Comparison of ENCODE assay signal across 22 cellular contexts in the genomic region with DNA sequence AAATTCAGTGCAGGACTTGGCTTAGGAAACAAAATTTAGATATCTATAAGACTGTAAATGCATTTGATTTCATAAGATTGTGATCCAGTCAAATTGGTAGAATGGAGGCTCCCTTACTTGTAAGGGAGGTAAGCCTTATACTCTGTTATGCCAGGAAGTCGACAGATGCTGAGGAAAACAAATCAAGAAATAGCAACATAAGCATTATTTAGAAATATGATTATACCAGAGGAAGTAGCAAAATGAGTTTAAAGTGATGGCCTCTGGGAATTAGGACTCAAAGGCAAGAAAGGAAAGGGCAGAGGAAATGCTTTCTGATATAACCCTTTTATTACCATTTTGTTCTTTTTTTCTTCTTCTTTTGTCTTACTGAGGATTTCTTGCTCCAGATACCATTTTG. TPM values are rescaled to one million over a fixed set of nuclear protein-coding genes. Genes with fewer than 3 reads are reported as not detected.
DNase-seq lines count a peak whose midpoint lies in the region; ATAC-seq, FAIRE-seq and TF ChIP-seq lines count a peak whose summit lies in the region.
"Had no signal": no experiment of that assay in that cellular context is flagged by ENCODE, and none has a peak within 500 bp of the region (broad histone marks: within the 10 kb centered on the region; RNA-seq: fewer than 3 reads in every experiment).

No MANE protein-coding gene starts in this region.

- no peaks in the 10 kb centered on the region for H3K36me3 ChIP-seq in HepG2 (replicated peaks in 1 of 2; ENCODE audit: control insufficient read depth in 1 of 2, insufficient read depth in 2 of 2, low read length in 2 of 2)
- no peaks in the 10 kb centered on the region for H3K36me3 ChIP-seq in right lobe of liver
- H3K36me3 ChIP-seq in Karpas-422 (ENCODE audit: insufficient read depth, low read length): no peaks in the 10 kb centered on the region
- H3K36me3 ChIP-seq in CD8-positive, alpha-beta T cell (ENCODE audit: insufficient read depth, low read length): no peaks in the 10 kb centered on the region

- H2AFZ ChIP-seq in HepG2 (ENCODE audit: low read length): no peak overlapping the region
- H2AFZ ChIP-seq in Karpas-422 (ENCODE audit: low read length): peak overlapping the region; percentile 4; the same call in 1 of the 2 replicates
- H2AFZ ChIP-seq: GM23248 had no signal

- no peak for TF ChIP-seq RAD21 in HepG2 (CRISPR knock-in tag; IDR thresholded peaks at IDR 0.05)

- POLR2A ChIA-PET in HepG2 (lab: Yijun Ruan, JAX): no interaction called here
- POLR2A ChIA-PET in CD8-positive, alpha-beta T cell (lab: Charles Lee): no interaction called here

- H3K9me3 Mint-ChIP-seq in nephron: no peaks in the 10 kb centered on the region
- no peaks in the 10 kb centered on the region for H3K9me3 Mint-ChIP-seq in CD8-positive, alpha-beta T cell
- H3K9me3 Mint-ChIP-seq: CD14-positive monocyte; CD4-positive, alpha-beta memory T cell had no signal

- no peak for FAIRE-seq in HepG2 (lab: Jason Lieb, UNC)
- FAIRE-seq: A204.1, D721Med, GM12878, GM19239, H1 had no signal

- BruUV-seq in HepG2 (replicated peaks; lab: Mats Ljungman, UMichigan): no TSS peak

- peaks cover 6% of the 10 kb centered on the region for H3K27me3 Mint-ChIP-seq in nephron (ENCODE audit: low read depth)
- peaks cover 19% of the 10 kb centered on the region for H3K27me3 Mint-ChIP-seq in CD8-positive, alpha-beta T cell (ENCODE audit: low read depth)

- no peaks in the 10 kb centered on the region for H4K20me1 ChIP-seq in HepG2 (ENCODE audit: insufficient read depth, low read length)
- no peaks in the 10 kb centered on the region for H4K20me1 ChIP-seq in Karpas-422 (ENCODE audit: insufficient read depth, low read depth, low read length)

- no peak for TF ChIP-seq EP300 in HepG2 (IDR thresholded peaks at IDR 0.05; ENCODE audit: low read depth in 2 of 2, low read length in 2 of 2)
- TF ChIP-seq EP300 in HepG2 (CRISPR knock-in tag; IDR thresholded peaks at IDR 0.05; ENCODE audit: borderline replicate concordance): no peak

- no peak overlapping the region for H3K9ac ChIP-seq in HepG2 (ENCODE audit: insufficient read depth, low read depth, low read length)
- H3K9ac ChIP-seq in Karpas-422 (ENCODE audit: low read length): no peak overlapping the region
- H3K9ac ChIP-seq: GM23248 had no signal

- H3K36me3 Mint-ChIP-seq in nephron (ENCODE audit: low read depth): no peaks in the 10 kb centered on the region
- no peaks in the 10 kb centered on the region for H3K36me3 Mint-ChIP-seq in CD8-positive, alpha-beta T cell
- H3K36me3 Mint-ChIP-seq: CD14-positive monocyte; CD4-positive, alpha-beta memory T cell had no signal

- H3K4me1 ChIP-seq in HepG2 (ENCODE audit: insufficient read depth, low read length) (peaks cover 57% of the 10 kb centered on the region), right lobe of liver (peaks cover 0 to 3% (median 0%) of the 10 kb centered on the region in 4 donors), Karpas-422 (ENCODE audit: low read length) (peaks cover 59% of the 10 kb centered on the region)
- H3K4me1 ChIP-seq in CD8-positive, alpha-beta T cell (ENCODE audit: insufficient read depth, low read length): peaks cover 3% of the 10 kb centered on the region

- no peak for TF ChIP-seq POLR2A in HepG2 (IDR thresholded peaks at IDR 0.05; ENCODE audit: insufficient read depth in 1 of 2, low read depth in 2 of 2, low read length in 2 of 2)
- no peak for TF ChIP-seq POLR2A in right lobe of liver (IDR thresholded peaks at IDR 0.05)

- H3K79me2 ChIP-seq in HepG2 (ENCODE audit: insufficient read depth, low read length) (no peaks in the 10 kb centered on the region), Karpas-422 (ENCODE audit: low read length) (no peaks in the 10 kb centered on the region)

- peaks cover 19% of the 10 kb centered on the region for H3K4me1 Mint-ChIP-seq in nephron
- H3K4me1 Mint-ChIP-seq in CD8-positive, alpha-beta T cell (ENCODE audit: low read depth): peaks cover 3% of the 10 kb centered on the region

- H3K4me3 ChIP-seq in HepG2 (replicated peaks in 1 of 3; ENCODE audit: insufficient read depth in 1 of 3, low read depth in 2 of 3, low read length in 3 of 3) (no peak overlapping the region), right lobe of liver (no peak overlapping the region), Karpas-422 (ENCODE audit: low read length) (no peak overlapping the region)
- H3K4me3 ChIP-seq in CD8-positive, alpha-beta T cell (ENCODE audit: low read depth, low read length): no peak overlapping the region
- H3K4me3 ChIP-seq: GM12878, GM23248 had no signal

- no peak overlapping the region for H3K4me2 ChIP-seq in HepG2 (ENCODE audit: low read depth, low read length)
- peak overlapping the region; percentile 12 for H3K4me2 ChIP-seq in Karpas-422 (ENCODE audit: low read depth, low read length, poor library complexity, severe bottlenecking)

- TF ChIP-seq CTCF in HepG2 (CRISPR knock-in tag; IDR thresholded peaks at IDR 0.05) (no peak), right lobe of liver (IDR thresholded peaks at IDR 0.05) (no peak), nephron (IDR thresholded peaks at IDR 0.05; ENCODE audit: unreplicated experiment in 3 of 3) (no peak)
- no peak for TF ChIP-seq CTCF in CD8-positive, alpha-beta T cell (IDR thresholded peaks at IDR 0.05)

- intact Hi-C loops in HepG2 (cut with micrococcal nuclease; ENCODE audit: unreplicated experiment): no loop called here
- intact Hi-C loops in right lobe of liver (cut with DNase I): no loop called here
- intact Hi-C loops in CD8-positive, alpha-beta T cell (cut with DNase I, micrococcal nuclease): no loop called here

- CTCF ChIA-PET in HepG2 (lab: Yijun Ruan, JAX; ENCODE audit: low intra/inter-chr PET ratio, low total read pairs): interaction anchor here (1.3 to 1.8 kb wide), 2 partner anchors 30 to 196 kb away, joined by 3 to 5 read pairs; no protein-coding TSS in a partner anchor
- CTCF ChIA-PET in CD8-positive, alpha-beta T cell (lab: Charles Lee): interaction anchor here (0.6 to 9.7 kb wide), 6 partner anchors 24 to 391 kb away, joined by 3 to 220 read pairs (median 3); no protein-coding TSS in a partner anchor

- in situ Hi-C loops in HepG2 (cut with HindIII; ENCODE audit: extremely low pct_ligation_motif_present, low pct_unique_long_range_greater_than_20kb): no loop called here

- DNase-seq in HepG2 (ENCODE audit: low spot score): no peak
- DNase-seq in right lobe of liver: no peak
- no peak for DNase-seq in Karpas-422
- no peak for DNase-seq in CD8-positive, alpha-beta T cell
- no peak for DNase-seq in HT-29 (ENCODE audit: low spot score)
- DNase-seq in kidney glomerular epithelial cell (lab: John Stamatoyannopoulos, UW): no peak
- DNase-seq: CD4-positive, alpha-beta memory T cell; DMS 273 treated with DMSO at 0.1 percent for 48 hours; DMS79; EL; GDM1; GM23248; H7; HCEC 1CT had no signal

- 3% methylated on average over 1 of the region's 1 CpG for WGBS in HepG2 (ENCODE audit: low lambda C conversion rate)
- 19% methylated on average over 1 of the region's 1 CpG for WGBS in right lobe of liver (ENCODE audit: insufficient coverage, low coverage, low lambda C conversion rate, missing lambda C conversion rate)

- H3K4me3 Mint-ChIP-seq in nephron: no peak overlapping the region
- no peak overlapping the region for H3K4me3 Mint-ChIP-seq in CD8-positive, alpha-beta T cell
- H3K4me3 Mint-ChIP-seq: CD14-positive monocyte; CD4-positive, alpha-beta memory T cell had no signal

- H3K27ac ChIP-seq in HepG2 (ENCODE audit: extremely low read length, insufficient read depth, low read length) (no peak overlapping the region), right lobe of liver (no peak overlapping the region), Karpas-422 (ENCODE audit: low read length) (peak overlapping the region; percentile 35)
- H3K27ac ChIP-seq in CD8-positive, alpha-beta T cell (ENCODE audit: low read depth, low read length): no peak overlapping the region
- H3K27ac ChIP-seq: 22Rv1, GM23248 had no signal

- no peak for ATAC-seq in HepG2
- no peak for ATAC-seq in right lobe of liver
- ATAC-seq in CD8-positive, alpha-beta T cell: no peak
- ATAC-seq: GM12878 had no signal

- H3K27me3 ChIP-seq in HepG2 (ENCODE audit: control insufficient read depth in 1 of 2, insufficient read depth in 2 of 2, low read length in 2 of 2): peaks cover 0 to 7% of the 10 kb centered on the region in 2 experiments; a peak in 3 of 5 replicates
- H3K27me3 ChIP-seq in right lobe of liver: no peaks in the 10 kb centered on the region
- no peaks in the 10 kb centered on the region for H3K27me3 ChIP-seq in Karpas-422 (ENCODE audit: low read length)
- peaks cover 3% of the 10 kb centered on the region for H3K27me3 ChIP-seq in CD8-positive, alpha-beta T cell (ENCODE audit: insufficient read depth, low read length)

- H3K9me2 ChIP-seq in Karpas-422 (replicated peaks; ENCODE audit: insufficient read depth, low read length): no peaks in the 10 kb centered on the region

- H3K27ac Mint-ChIP-seq in nephron: peak overlapping the region in 2 of 3 experiments; percentile 3 to 23
- no peak overlapping the region for H3K27ac Mint-ChIP-seq in CD8-positive, alpha-beta T cell
- H3K27ac Mint-ChIP-seq: CD14-positive monocyte; CD4-positive, alpha-beta memory T cell had no signal

- H3K9me3 ChIP-seq in HepG2 (ENCODE audit: low read length) (no peaks in the 10 kb centered on the region), right lobe of liver (no peaks in the 10 kb centered on the region), Karpas-422 (ENCODE audit: low read length) (no peaks in the 10 kb centered on the region)
- H3K9me3 ChIP-seq in CD8-positive, alpha-beta T cell (ENCODE audit: low read length): no peaks in the 10 kb centered on the region

RNA-seq across cellular contexts. Expression of a gene that starts 40.5 kb away (rescaled TPM):
- total RNA-seq in HepG2 (2016; rRNA removed; fragmentation: Illumina TruSeq; extraction: Trizol): 31.0 and 42.4 TPM in 2 replicates
- 19.8 and 20.0 TPM in 2 replicates for total RNA-seq in HepG2 (2016; cell fraction: cytosol; rRNA removed; fragmentation: Illumina TruSeq; extraction: Trizol; ENCODE audit: low read depth)
- total RNA-seq in HepG2 (2016; cell fraction: insoluble cytoplasmic fraction; rRNA removed; fragmentation: Illumina TruSeq; extraction: Trizol): 33.3 and 39.6 TPM in 2 replicates
- 40.8 and 45.4 TPM in 2 replicates for total RNA-seq in HepG2 (2016; cell fraction: membrane; rRNA removed; fragmentation: Illumina TruSeq; extraction: Trizol)
- total RNA-seq in HepG2 (2016; cell fraction: nucleus; rRNA removed; fragmentation: Illumina TruSeq; extraction: Trizol): 24.1 and 24.9 TPM in 2 replicates
- 9.4 and 10.0 TPM in 2 replicates for polyA plus RNA-seq in HepG2 (2011; rRNA removed)
- polyA plus RNA-seq in HepG2 (2011; cell fraction: cytosol; rRNA removed): 3.6 and 5.5 TPM in 2 replicates
- polyA plus RNA-seq in HepG2 (2011; cell fraction: nucleus; rRNA removed): 4.6 and 6.1 TPM in 2 replicates
- polyA plus RNA-seq in HepG2 (2012): 13.2 and 15.9 TPM in 2 replicates
- 7.6 and 8.0 TPM in 2 replicates for polyA plus RNA-seq in HepG2 (2016; cell fraction: cytosol; fragmentation: Illumina TruSeq; extraction: Trizol; ENCODE audit: low read depth)
- polyA plus RNA-seq in HepG2 (2016; cell fraction: insoluble cytoplasmic fraction; fragmentation: Illumina TruSeq; extraction: Trizol; ENCODE audit: low read depth): 20.6 and 21.5 TPM in 2 replicates
- polyA plus RNA-seq in HepG2 (2016; cell fraction: membrane; fragmentation: Illumina TruSeq; extraction: Trizol; ENCODE audit: low read depth): 11.0 TPM in 2 replicates
- 26.2 and 26.7 TPM in 2 replicates for polyA plus RNA-seq in HepG2 (2016; cell fraction: nucleus; fragmentation: Illumina TruSeq; extraction: Trizol; ENCODE audit: insufficient read depth, low read depth)
- 1.9 and 8.7 TPM in 2 replicates for polyA minus RNA-seq in HepG2 (2011; rRNA and poly(A)+ RNA removed; ENCODE audit: low replicate concordance)
- 8.4 and 9.1 TPM in 2 replicates for polyA minus RNA-seq in HepG2 (2011; cell fraction: cytosol; rRNA and poly(A)+ RNA removed)
- polyA minus RNA-seq in HepG2 (2011; cell fraction: nucleus; rRNA and poly(A)+ RNA removed): 9.8 and 14.2 TPM in 2 replicates
- total RNA-seq in right lobe of liver: 10 to 100 TPM in 4 of 6 experiments, 1 to 10 TPM in 2; 7.6 to 13.9 (median 11.9) TPM
- 15.0 and 34.1 TPM in 2 replicates for total RNA-seq in Karpas-422 (2014; rRNA removed; shearing (Covaris generic); ENCODE audit: low replicate concordance)
- 10 to 100 TPM; 48.5 to 50.2 TPM for total RNA-seq in CD8-positive, alpha-beta T cell
- 6.4 and 7.9 TPM in 2 replicates for total RNA-seq in HT-29 (2014; rRNA removed; shearing (Covaris generic))

RNA-seq across cellular contexts. Expression of a gene that starts 44.4 kb away (rescaled TPM):
- total RNA-seq in HepG2 (2016; rRNA removed; fragmentation: Illumina TruSeq; extraction: Trizol): 19.3 and 21.8 TPM in 2 replicates
- total RNA-seq in HepG2 (2016; cell fraction: cytosol; rRNA removed; fragmentation: Illumina TruSeq; extraction: Trizol; ENCODE audit: low read depth): 12.2 and 13.6 TPM in 2 replicates
- 18.0 and 21.2 TPM in 2 replicates for total RNA-seq in HepG2 (2016; cell fraction: insoluble cytoplasmic fraction; rRNA removed; fragmentation: Illumina TruSeq; extraction: Trizol)
- total RNA-seq in HepG2 (2016; cell fraction: membrane; rRNA removed; fragmentation: Illumina TruSeq; extraction: Trizol): 15.3 and 19.2 TPM in 2 replicates
- total RNA-seq in HepG2 (2016; cell fraction: nucleus; rRNA removed; fragmentation: Illumina TruSeq; extraction: Trizol): 22.1 and 23.1 TPM in 2 replicates
- polyA plus RNA-seq in HepG2 (2011; rRNA removed): 26.6 and 37.9 TPM in 2 replicates
- 12.9 and 14.6 TPM in 2 replicates for polyA plus RNA-seq in HepG2 (2011; cell fraction: cytosol; rRNA removed)
- polyA plus RNA-seq in HepG2 (2011; cell fraction: nucleus; rRNA removed): 26.9 and 27.5 TPM in 2 replicates
- 11.2 and 14.3 TPM in 2 replicates for polyA plus RNA-seq in HepG2 (2012)
- 8.6 and 13.3 TPM in 2 replicates for polyA plus RNA-seq in HepG2 (2016; cell fraction: cytosol; fragmentation: Illumina TruSeq; extraction: Trizol; ENCODE audit: low read depth)
- 15.6 and 17.9 TPM in 2 replicates for polyA plus RNA-seq in HepG2 (2016; cell fraction: insoluble cytoplasmic fraction; fragmentation: Illumina TruSeq; extraction: Trizol; ENCODE audit: low read depth)
- 9.4 and 12.4 TPM in 2 replicates for polyA plus RNA-seq in HepG2 (2016; cell fraction: membrane; fragmentation: Illumina TruSeq; extraction: Trizol; ENCODE audit: low read depth)
- 41.0 and 46.6 TPM in 2 replicates for polyA plus RNA-seq in HepG2 (2016; cell fraction: nucleus; fragmentation: Illumina TruSeq; extraction: Trizol; ENCODE audit: insufficient read depth, low read depth)
- 15.0 and 17.4 TPM in 2 replicates for polyA minus RNA-seq in HepG2 (2011; rRNA and poly(A)+ RNA removed; ENCODE audit: low replicate concordance)
- 7.3 and 10.3 TPM in 2 replicates for polyA minus RNA-seq in HepG2 (2011; cell fraction: cytosol; rRNA and poly(A)+ RNA removed)
- polyA minus RNA-seq in HepG2 (2011; cell fraction: nucleus; rRNA and poly(A)+ RNA removed): 30.6 and 31.2 TPM in 2 replicates
- total RNA-seq in right lobe of liver: 10 to 100 TPM in 1 of 6 experiments, 1 to 10 TPM in 5; 3.1 to 21.9 (median 6.1) TPM
- total RNA-seq in Karpas-422 (2014; rRNA removed; shearing (Covaris generic); ENCODE audit: low replicate concordance): 51.5 and 69.8 TPM in 2 replicates
- 10 to 100 TPM; 42.4 to 48.6 TPM for total RNA-seq in CD8-positive, alpha-beta T cell
- 43.8 and 48.2 TPM in 2 replicates for total RNA-seq in HT-29 (2014; rRNA removed; shearing (Covaris generic))
